In the genomic region with DNA sequence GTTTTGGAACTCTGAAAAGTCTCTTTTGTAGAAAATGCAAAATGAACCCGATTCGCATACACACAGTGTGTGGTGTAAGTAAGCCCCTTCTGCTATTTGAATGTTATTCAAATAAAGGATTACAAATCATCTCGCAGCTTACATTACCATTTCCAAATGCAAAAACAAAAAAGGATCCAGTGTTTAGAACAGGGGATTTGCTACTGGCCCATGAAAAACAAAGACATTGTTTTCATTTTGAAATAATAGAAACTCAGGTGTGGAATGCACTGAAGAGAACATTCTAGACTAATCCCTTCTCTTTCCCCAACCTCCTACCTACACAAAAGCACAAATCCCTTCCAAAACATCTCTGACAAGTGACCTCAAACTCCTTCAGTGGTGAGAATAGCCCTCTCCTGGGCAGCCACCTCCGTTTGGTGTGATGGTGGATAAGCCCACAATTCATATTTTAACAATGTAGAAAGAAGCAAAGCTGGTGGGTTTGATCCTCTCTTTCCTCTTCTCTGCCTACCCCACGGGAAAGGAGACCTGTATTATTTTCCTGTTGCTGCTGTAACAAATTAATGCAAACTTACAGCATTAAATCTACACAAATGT, we compare ENCODE assay signal across 1 cellular context.
TF ChIP-seq lines count a peak whose summit lies in the region.

No MANE protein-coding gene starts in this region.

TF ChIP-seq in GM23338, 12 proteins besides CTCF, POLR2A, EP300 and RAD21 (continued from another document):
- TF ChIP-seq, protein P1, sequence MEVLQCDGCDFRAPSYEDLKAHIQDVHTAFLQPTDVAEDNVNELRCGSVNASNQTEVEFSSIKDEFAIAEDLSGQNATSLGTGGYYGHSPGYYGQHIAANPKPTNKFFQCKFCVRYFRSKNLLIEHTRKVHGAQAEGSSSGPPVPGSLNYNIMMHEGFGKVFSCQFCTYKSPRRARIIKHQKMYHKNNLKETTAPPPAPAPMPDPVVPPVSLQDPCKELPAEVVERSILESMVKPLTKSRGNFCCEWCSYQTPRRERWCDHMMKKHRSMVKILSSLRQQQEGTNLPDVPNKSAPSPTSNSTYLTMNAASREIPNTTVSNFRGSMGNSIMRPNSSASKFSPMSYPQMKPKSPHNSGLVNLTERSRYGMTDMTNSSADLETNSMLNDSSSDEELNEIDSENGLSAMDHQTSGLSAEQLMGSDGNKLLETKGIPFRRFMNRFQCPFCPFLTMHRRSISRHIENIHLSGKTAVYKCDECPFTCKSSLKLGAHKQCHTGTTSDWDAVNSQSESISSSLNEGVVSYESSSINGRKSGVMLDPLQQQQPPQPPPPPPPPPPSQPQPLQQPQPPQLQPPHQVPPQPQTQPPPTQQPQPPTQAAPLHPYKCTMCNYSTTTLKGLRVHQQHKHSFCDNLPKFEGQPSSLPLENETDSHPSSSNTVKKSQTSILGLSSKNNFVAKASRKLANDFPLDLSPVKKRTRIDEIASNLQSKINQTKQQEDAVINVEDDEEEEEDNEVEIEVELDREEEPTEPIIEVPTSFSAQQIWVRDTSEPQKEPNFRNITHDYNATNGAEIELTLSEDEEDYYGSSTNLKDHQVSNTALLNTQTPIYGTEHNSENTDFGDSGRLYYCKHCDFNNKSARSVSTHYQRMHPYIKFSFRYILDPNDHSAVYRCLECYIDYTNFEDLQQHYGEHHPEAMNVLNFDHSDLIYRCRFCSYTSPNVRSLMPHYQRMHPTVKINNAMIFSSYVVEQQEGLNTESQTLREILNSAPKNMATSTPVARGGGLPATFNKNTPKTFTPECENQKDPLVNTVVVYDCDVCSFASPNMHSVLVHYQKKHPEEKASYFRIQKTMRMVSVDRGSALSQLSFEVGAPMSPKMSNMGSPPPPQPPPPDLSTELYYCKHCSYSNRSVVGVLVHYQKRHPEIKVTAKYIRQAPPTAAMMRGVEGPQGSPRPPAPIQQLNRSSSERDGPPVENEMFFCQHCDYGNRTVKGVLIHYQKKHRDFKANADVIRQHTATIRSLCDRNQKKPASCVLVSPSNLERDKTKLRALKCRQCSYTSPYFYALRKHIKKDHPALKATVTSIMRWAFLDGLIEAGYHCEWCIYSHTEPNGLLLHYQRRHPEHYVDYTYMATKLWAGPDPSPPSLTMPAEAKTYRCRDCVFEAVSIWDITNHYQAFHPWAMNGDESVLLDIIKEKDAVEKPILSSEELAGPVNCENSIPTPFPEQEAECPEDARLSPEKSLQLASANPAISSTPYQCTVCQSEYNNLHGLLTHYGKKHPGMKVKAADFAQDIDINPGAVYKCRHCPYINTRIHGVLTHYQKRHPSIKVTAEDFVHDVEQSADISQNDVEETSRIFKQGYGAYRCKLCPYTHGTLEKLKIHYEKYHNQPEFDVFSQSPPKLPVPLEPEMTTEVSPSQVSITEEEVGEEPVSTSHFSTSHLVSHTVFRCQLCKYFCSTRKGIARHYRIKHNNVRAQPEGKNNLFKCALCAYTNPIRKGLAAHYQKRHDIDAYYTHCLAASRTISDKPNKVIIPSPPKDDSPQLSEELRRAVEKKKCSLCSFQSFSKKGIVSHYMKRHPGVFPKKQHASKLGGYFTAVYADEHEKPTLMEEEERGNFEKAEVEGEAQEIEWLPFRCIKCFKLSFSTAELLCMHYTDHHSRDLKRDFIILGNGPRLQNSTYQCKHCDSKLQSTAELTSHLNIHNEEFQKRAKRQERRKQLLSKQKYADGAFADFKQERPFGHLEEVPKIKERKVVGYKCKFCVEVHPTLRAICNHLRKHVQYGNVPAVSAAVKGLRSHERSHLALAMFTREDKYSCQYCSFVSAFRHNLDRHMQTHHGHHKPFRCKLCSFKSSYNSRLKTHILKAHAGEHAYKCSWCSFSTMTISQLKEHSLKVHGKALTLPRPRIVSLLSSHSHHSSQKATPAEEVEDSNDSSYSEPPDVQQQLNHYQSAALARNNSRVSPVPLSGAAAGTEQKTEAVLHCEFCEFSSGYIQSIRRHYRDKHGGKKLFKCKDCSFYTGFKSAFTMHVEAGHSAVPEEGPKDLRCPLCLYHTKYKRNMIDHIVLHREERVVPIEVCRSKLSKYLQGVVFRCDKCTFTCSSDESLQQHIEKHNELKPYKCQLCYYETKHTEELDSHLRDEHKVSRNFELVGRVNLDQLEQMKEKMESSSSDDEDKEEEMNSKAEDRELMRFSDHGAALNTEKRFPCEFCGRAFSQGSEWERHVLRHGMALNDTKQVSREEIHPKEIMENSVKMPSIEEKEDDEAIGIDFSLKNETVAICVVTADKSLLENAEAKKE (CRISPR knock-in tag; IDR thresholded peaks at IDR 0.05): no peak
